Comparison of ENCODE assay signal across 7 cellular contexts in the genomic region with DNA sequence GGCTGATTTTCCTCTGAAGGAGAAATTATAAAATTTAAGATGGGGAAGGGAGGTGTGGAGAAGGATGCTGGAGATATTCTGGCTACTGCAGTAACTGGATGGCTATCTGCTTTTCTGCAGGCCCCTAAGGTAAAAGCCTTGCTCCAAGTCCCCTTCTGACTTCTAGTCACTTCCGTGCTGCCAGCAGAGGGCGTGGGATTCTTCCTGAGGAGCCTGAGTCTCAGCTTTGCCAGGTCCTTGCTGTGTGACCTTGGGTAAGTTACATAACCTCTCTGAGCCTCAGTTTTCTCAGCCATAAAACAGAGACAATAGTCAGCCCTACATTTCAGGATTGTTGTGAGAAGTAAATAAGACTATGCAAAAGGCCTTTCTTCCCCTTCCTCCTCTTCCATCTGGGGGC. TPM values are rescaled to one million over a fixed set of nuclear protein-coding genes. Genes with fewer than 3 reads are reported as not detected.
DNase-seq lines count a peak whose midpoint lies in the region; ATAC-seq and TF ChIP-seq lines count a peak whose summit lies in the region.

No MANE protein-coding gene starts in this region.

- H3K4me1 ChIP-seq in neural progenitor cell: peaks cover 29% of the 10 kb centered on the region

- no peak for ATAC-seq in HG03571 (IDR thresholded peaks at IDR 0.05; ENCODE audit: unreplicated experiment)

- DNase-seq in ELR (ENCODE audit: low read depth) (peak; percentile 45), neural progenitor cell (ENCODE audit: low spot score) (peak; percentile 76), KG1 (lab: John Stamatoyannopoulos, UW) (no peak)
- DNase-seq in Jurkat, Clone E6-1 (ENCODE audit: low read depth, low spot score): peak; percentile 52
- DNase-seq in activated naive CD8-positive, alpha-beta T cell treated with anti-CD3 and anti-CD28 coated beads for 36 hours: peak; percentile 14
- no peak for DNase-seq in activated CD4-positive, CD25-positive, alpha-beta regulatory T cell treated with anti-CD3 and anti-CD28 coated beads, Interleukin-2, amount 50 U/mL, for 72 hours

- no peaks in the 10 kb centered on the region for H3K27me3 ChIP-seq in neural progenitor cell

- no peak overlapping the region for H3K9ac ChIP-seq in neural progenitor cell

- no peaks in the 10 kb centered on the region for H4K20me1 ChIP-seq in neural progenitor cell (ENCODE audit: low read depth)

- H3K27ac Mint-ChIP-seq in activated naive CD8-positive, alpha-beta T cell treated with anti-CD3 and anti-CD28 coated beads for 36 hours: no peak overlapping the region
- H3K27ac Mint-ChIP-seq in neural progenitor cell: no peak overlapping the region

- no peaks in the 10 kb centered on the region for H3K4me1 Mint-ChIP-seq in activated naive CD8-positive, alpha-beta T cell treated with anti-CD3 and anti-CD28 coated beads for 36 hours
- H3K4me1 Mint-ChIP-seq in neural progenitor cell: peaks cover 60% of the 10 kb centered on the region

- H3K36me3 ChIP-seq in neural progenitor cell: no peaks in the 10 kb centered on the region

- H3K9me3 ChIP-seq in neural progenitor cell (ENCODE audit: low read depth): no peaks in the 10 kb centered on the region

- H3K4me3 ChIP-seq in Jurkat, Clone E6-1 (ENCODE audit: low read length): no peak overlapping the region
- no peak overlapping the region for H3K4me3 ChIP-seq in neural progenitor cell

- peak; percentile 63 for TF ChIP-seq CTCF in neural progenitor cell (IDR thresholded peaks at IDR 0.05)

- no peaks in the 10 kb centered on the region for H3K9me3 Mint-ChIP-seq in activated naive CD8-positive, alpha-beta T cell treated with anti-CD3 and anti-CD28 coated beads for 36 hours
- H3K9me3 Mint-ChIP-seq in neural progenitor cell: no peaks in the 10 kb centered on the region

- H3K36me3 Mint-ChIP-seq in activated naive CD8-positive, alpha-beta T cell treated with anti-CD3 and anti-CD28 coated beads for 36 hours: no peaks in the 10 kb centered on the region
- H3K36me3 Mint-ChIP-seq in neural progenitor cell: no peaks in the 10 kb centered on the region

- no peaks in the 10 kb centered on the region for H3K79me2 ChIP-seq in neural progenitor cell (ENCODE audit: low read depth)

- H3K4me3 Mint-ChIP-seq in activated naive CD8-positive, alpha-beta T cell treated with anti-CD3 and anti-CD28 coated beads for 36 hours: no peak overlapping the region
- no peak overlapping the region for H3K4me3 Mint-ChIP-seq in neural progenitor cell

- H3F3A ChIP-seq in neural progenitor cell (ENCODE audit: low read depth): peaks cover 20% of the 10 kb centered on the region

- no peak overlapping the region for H3K27ac ChIP-seq in neural progenitor cell

- H3K4me2 ChIP-seq in neural progenitor cell: peak overlapping the region; percentile 68

- no peaks in the 10 kb centered on the region for H3K27me3 Mint-ChIP-seq in activated naive CD8-positive, alpha-beta T cell treated with anti-CD3 and anti-CD28 coated beads for 36 hours
- peaks cover 8% of the 10 kb centered on the region for H3K27me3 Mint-ChIP-seq in neural progenitor cell (ENCODE audit: insufficient read depth, low read depth)

- no peak overlapping the region for H2AFZ ChIP-seq in neural progenitor cell (replicated peaks)

RNA-seq across cellular contexts. Expression of gene TMEM220, which starts 24.3 kb away (rescaled TPM):
- polyA plus RNA-seq in Jurkat, Clone E6-1 (2012; ENCODE audit: insufficient read depth, insufficient read length): 1.6 TPM
- 1 to 10 TPM; 1.6 to 2.5 TPM for total RNA-seq in activated naive CD8-positive, alpha-beta T cell treated with anti-CD3 and anti-CD28 coated beads for 36 hours
- total RNA-seq in neural progenitor cell (ENCODE audit: low replicate concordance): 0.28 and 1.5 TPM in 2 replicates

RNA-seq across cellular contexts. Expression of gene TMEM238L, which starts 49.8 kb away (rescaled TPM):
- polyA plus RNA-seq in Jurkat, Clone E6-1 (2012; ENCODE audit: insufficient read depth, insufficient read length): not detected
- not detected for total RNA-seq in activated naive CD8-positive, alpha-beta T cell treated with anti-CD3 and anti-CD28 coated beads for 36 hours
- not detected in 2 replicates for total RNA-seq in neural progenitor cell (ENCODE audit: low replicate concordance)

RNA-seq across cellular contexts. Expression of gene ADPRM, which starts 56.7 kb away (rescaled TPM):
- polyA plus RNA-seq in Jurkat, Clone E6-1 (2012; ENCODE audit: insufficient read depth, insufficient read length): 16.3 TPM
- 10 to 100 TPM; 12.9 to 13.2 TPM for total RNA-seq in activated naive CD8-positive, alpha-beta T cell treated with anti-CD3 and anti-CD28 coated beads for 36 hours
- 8.9 and 10.2 TPM in 2 replicates for total RNA-seq in neural progenitor cell (ENCODE audit: low replicate concordance)

RNA-seq across cellular contexts. Expression of gene SCO1, which starts 56.8 kb away (rescaled TPM):
- 40.2 TPM for polyA plus RNA-seq in Jurkat, Clone E6-1 (2012; ENCODE audit: insufficient read depth, insufficient read length)
- total RNA-seq in activated naive CD8-positive, alpha-beta T cell treated with anti-CD3 and anti-CD28 coated beads for 36 hours: 10 to 100 TPM; 55.1 to 56.1 TPM
- 32.4 and 39.0 TPM in 2 replicates for total RNA-seq in neural progenitor cell (ENCODE audit: low replicate concordance)

Comparison
In these comparisons a context has a peak if more than half of its experiments do, and no peak if none do; other contexts are left out.
1. DNase-seq: peak in ELR (single experiment), Jurkat, Clone E6-1 (single experiment), activated naive CD8-positive, alpha-beta T cell treated with anti-CD3 and anti-CD28 coated beads for 36 hours (single experiment) and neural progenitor cell (single experiment); none in KG1 (single experiment) and activated CD4-positive, CD25-positive, alpha-beta regulatory T cell treated with anti-CD3 and anti-CD28 coated beads, Interleukin-2, amount 50 U/mL, for 72 hours (single experiment).